In the genomic region with DNA sequence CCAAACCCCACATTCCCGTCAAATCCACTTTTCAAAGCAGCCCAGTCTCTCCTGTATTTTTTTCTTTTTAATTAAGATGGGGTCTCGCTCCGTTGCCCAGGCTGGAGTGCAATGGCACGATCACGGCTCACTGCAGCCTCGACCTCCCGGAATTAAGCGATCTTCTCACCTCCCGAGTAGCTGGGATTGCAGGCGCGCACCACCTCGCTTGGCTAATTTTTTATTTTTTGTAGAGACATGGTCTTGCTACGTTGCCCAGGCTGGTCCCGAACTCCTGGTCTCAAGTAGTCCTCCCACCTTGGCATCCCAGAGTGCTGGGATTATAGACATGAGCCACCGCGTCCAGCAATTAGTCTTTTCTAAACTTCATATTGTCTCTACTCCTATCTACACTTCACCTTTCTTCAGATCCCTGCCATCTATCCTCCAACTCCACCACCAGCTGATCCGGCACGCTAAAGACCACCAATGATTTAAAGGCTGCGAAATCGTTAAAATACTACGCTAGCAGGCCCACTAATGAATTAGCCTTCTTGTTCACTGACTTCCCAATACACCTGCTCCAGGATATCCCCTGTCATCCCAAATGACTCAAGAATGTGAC, we compare ENCODE assay signal across 1 cellular context.
TF ChIP-seq lines count a peak whose summit lies in the region.

No MANE protein-coding gene starts in this region.

TF ChIP-seq in GM12878, 131 proteins besides CTCF, POLR2A, EP300 and RAD21:
- TF ChIP-seq MLLT1 (IDR thresholded peaks at IDR 0.05) (peak; percentile 99), STAT3 (IDR thresholded peaks at IDR 0.05; ENCODE audit: low read depth, low read length) (no peak), BCLAF1 (IDR thresholded peaks at IDR 0.05) (no peak), MYB (IDR thresholded peaks at IDR 0.05; ENCODE audit: borderline replicate concordance, low read depth, low read length) (no peak), NR2C2 (IDR thresholded peaks at IDR 0.05; ENCODE audit: borderline replicate concordance, control insufficient read depth, insufficient read length, low read depth) (no peak), ZNF274 (IDR thresholded peaks at IDR 0.05; ENCODE audit: insufficient read depth, insufficient read length) (no peak), TAF1 (IDR thresholded peaks at IDR 0.05; ENCODE audit: borderline replicate concordance, low read depth, low read length) (no peak), POLR2AphosphoS2 (IDR thresholded peaks at IDR 0.05; ENCODE audit: low read depth, low read length) (no peak), POLR2AphosphoS5 (IDR thresholded peaks at IDR 0.05; ENCODE audit: low read length) (no peak; the same call in 1 of the 2 replicates), PML (IDR thresholded peaks at IDR 0.05; ENCODE audit: low read length) (peak; percentile 17; the same call in 1 of the 2 replicates), IKZF2 (IDR thresholded peaks at IDR 0.05) (peak; percentile 19 to 52; a peak in 1 of 4 replicates), SUPT20H (IDR thresholded peaks at IDR 0.05; ENCODE audit: borderline replicate concordance, control insufficient read depth, low read depth, low read length) (no peak), SREBF1 (IDR thresholded peaks at IDR 0.05; ENCODE audit: low read length) (no peak)
- TF ChIP-seq, protein P1, sequence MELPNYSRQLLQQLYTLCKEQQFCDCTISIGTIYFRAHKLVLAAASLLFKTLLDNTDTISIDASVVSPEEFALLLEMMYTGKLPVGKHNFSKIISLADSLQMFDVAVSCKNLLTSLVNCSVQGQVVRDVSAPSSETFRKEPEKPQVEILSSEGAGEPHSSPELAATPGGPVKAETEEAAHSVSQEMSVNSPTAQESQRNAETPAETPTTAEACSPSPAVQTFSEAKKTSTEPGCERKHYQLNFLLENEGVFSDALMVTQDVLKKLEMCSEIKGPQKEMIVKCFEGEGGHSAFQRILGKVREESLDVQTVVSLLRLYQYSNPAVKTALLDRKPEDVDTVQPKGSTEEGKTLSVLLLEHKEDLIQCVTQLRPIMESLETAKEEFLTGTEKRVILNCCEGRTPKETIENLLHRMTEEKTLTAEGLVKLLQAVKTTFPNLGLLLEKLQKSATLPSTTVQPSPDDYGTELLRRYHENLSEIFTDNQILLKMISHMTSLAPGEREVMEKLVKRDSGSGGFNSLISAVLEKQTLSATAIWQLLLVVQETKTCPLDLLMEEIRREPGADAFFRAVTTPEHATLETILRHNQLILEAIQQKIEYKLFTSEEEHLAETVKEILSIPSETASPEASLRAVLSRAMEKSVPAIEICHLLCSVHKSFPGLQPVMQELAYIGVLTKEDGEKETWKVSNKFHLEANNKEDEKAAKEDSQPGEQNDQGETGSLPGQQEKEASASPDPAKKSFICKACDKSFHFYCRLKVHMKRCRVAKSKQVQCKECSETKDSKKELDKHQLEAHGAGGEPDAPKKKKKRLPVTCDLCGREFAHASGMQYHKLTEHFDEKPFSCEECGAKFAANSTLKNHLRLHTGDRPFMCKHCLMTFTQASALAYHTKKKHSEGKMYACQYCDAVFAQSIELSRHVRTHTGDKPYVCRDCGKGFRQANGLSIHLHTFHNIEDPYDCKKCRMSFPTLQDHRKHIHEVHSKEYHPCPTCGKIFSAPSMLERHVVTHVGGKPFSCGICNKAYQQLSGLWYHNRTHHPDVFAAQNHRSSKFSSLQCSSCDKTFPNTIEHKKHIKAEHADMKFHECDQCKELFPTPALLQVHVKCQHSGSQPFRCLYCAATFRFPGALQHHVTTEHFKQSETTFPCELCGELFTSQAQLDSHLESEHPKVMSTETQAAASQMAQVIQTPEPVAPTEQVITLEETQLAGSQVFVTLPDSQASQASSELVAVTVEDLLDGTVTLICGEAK (IDR thresholded peaks at IDR 0.05; ENCODE audit: borderline replicate concordance) = peak; percentile 63; the same call in 1 of the 2 replicates
TF ChIP-seq in GM12878: peak in this region for 4.
